Comparison of ENCODE assay signal across 9 cellular contexts in genomic region chr17:81651692-81652091, GRCh38. TPM values are rescaled to one million over a fixed set of nuclear protein-coding genes. Genes with fewer than 3 reads are reported as not detected.
DNase-seq lines count a peak whose midpoint lies in the region; ATAC-seq, FAIRE-seq and TF ChIP-seq lines count a peak whose summit lies in the region.
"Had no signal": no experiment of that assay in that cellular context is flagged by ENCODE, and none has a peak within 500 bp of the region (broad histone marks: within the 10 kb centered on the region; RNA-seq: fewer than 3 reads in every experiment).

No MANE protein-coding gene starts in this region.

- no peaks in the 10 kb centered on the region for H3K36me3 Mint-ChIP-seq in activated CD4-positive, alpha-beta T cell treated with anti-CD3 and anti-CD28 coated beads, Interleukin-2, amount 10 ng/mL, durations not matched to agents 24 days and 14 days (ENCODE audit: low read depth)

- peaks cover 0 to 18% (median 8%) of the 10 kb centered on the region in 4 donors for H3K27me3 ChIP-seq in upper lobe of left lung

- H3K4me3 ChIP-seq in epithelial cell of esophagus (ENCODE audit: low read length) (no peak overlapping the region), upper lobe of left lung (no peak overlapping the region)

- H3K9me3 Mint-ChIP-seq in activated CD4-positive, alpha-beta T cell treated with anti-CD3 and anti-CD28 coated beads, Interleukin-2, amount 10 ng/mL, durations not matched to agents 24 days and 14 days = no peaks in the 10 kb centered on the region
- H3K9me3 Mint-ChIP-seq: CD4-positive, alpha-beta T cell had no signal

- peaks cover 0 to 8% (median 0%) of the 10 kb centered on the region in 4 donors for H3K4me1 ChIP-seq in upper lobe of left lung

- TF ChIP-seq EP300 in upper lobe of left lung (IDR thresholded peaks at IDR 0.05) = no peak

- no peaks in the 10 kb centered on the region for H3K36me3 ChIP-seq in upper lobe of left lung

- H3K27ac Mint-ChIP-seq in activated CD4-positive, alpha-beta T cell treated with anti-CD3 and anti-CD28 coated beads, Interleukin-2, amount 10 ng/mL, durations not matched to agents 24 days and 14 days = no peak overlapping the region
- H3K27ac Mint-ChIP-seq: CD4-positive, alpha-beta T cell had no signal

- ATAC-seq in HG03457 (IDR thresholded peaks at IDR 0.05; ENCODE audit: unreplicated experiment) = no peak
- ATAC-seq in GM19324 (IDR thresholded peaks at IDR 0.05; ENCODE audit: low FRiP score, unreplicated experiment) = no peak
- ATAC-seq in upper lobe of left lung (ENCODE audit: low FRiP score in 2 of 2) = no peak

- H3K9me3 ChIP-seq in upper lobe of left lung = peaks cover 0 to 8% (median 2%) of the 10 kb centered on the region in 4 donors

- H3K4me3 Mint-ChIP-seq in activated CD4-positive, alpha-beta T cell treated with anti-CD3 and anti-CD28 coated beads, Interleukin-2, amount 10 ng/mL, durations not matched to agents 24 days and 14 days = peak overlapping the region; percentile 5
- H3K4me3 Mint-ChIP-seq: CD4-positive, alpha-beta T cell had no signal

- H3K27ac ChIP-seq in upper lobe of left lung = no peak overlapping the region

- peak; percentile 87 for FAIRE-seq in RCC 7860 (lab: Jason Lieb, UNC)

- no peak for DNase-seq in activated CD4-positive, alpha-beta T cell treated with anti-CD3 and anti-CD28 coated beads, Interleukin-2, amount 10 ng/mL, durations not matched to agents 24 days and 14 days
- no peak for DNase-seq in activated CD4-positive, alpha-beta T cell treated with anti-CD3 and anti-CD28 coated beads, Interleukin-2, amount 50 U/mL, for 1 hour
- DNase-seq in RCC 7860 (ENCODE audit: low spot score) (peak; percentile 79), epithelial cell of esophagus (ENCODE audit: low read depth) (peak; percentile 65), smooth muscle cell of the brain vasculature (ENCODE audit: low read depth, low spot score) (peak; percentile 46), upper lobe of left lung (no peak)
- DNase-seq: CD4-positive, alpha-beta T cell had no signal

- intact Hi-C loops in activated CD4-positive, alpha-beta T cell treated with anti-CD3 and anti-CD28 coated beads, Interleukin-2, amount 10 ng/mL, durations not matched to agents 24 days and 14 days (cut with micrococcal nuclease) = no loop called here

- peaks cover 4% of the 10 kb centered on the region for H3K4me1 Mint-ChIP-seq in activated CD4-positive, alpha-beta T cell treated with anti-CD3 and anti-CD28 coated beads, Interleukin-2, amount 10 ng/mL, durations not matched to agents 24 days and 14 days

- TF ChIP-seq POLR2A in upper lobe of left lung (IDR thresholded peaks at IDR 0.05) = no peak

- TF ChIP-seq CTCF in epithelial cell of esophagus (IDR thresholded peaks at IDR 0.05; ENCODE audit: insufficient read depth, low read depth, low read length, missing control alignments) = no peak
- TF ChIP-seq CTCF in upper lobe of left lung (IDR thresholded peaks at IDR 0.05) = no peak

- H3K27me3 Mint-ChIP-seq in activated CD4-positive, alpha-beta T cell treated with anti-CD3 and anti-CD28 coated beads, Interleukin-2, amount 10 ng/mL, durations not matched to agents 24 days and 14 days = peaks cover 16% of the 10 kb centered on the region

- 79 to 95% methylated on average over 6 to 8 of the region's 10 CpGs for WGBS in upper lobe of left lung, 2 donors

RNA-seq across cellular contexts. Expression of gene PDE6G, which starts 4.7 kb away (rescaled TPM):
- total RNA-seq in activated CD4-positive, alpha-beta T cell treated with anti-CD3 and anti-CD28 coated beads, Interleukin-2, amount 10 ng/mL, durations not matched to agents 24 days and 14 days = 3.7 and 5.7 TPM in 2 replicates
- total RNA-seq in upper lobe of left lung = 10 to 100 TPM in 1 of 6 donors, 1 to 10 TPM in 2, not detected in 3; 1.0 to 12.6 (median 1.7) TPM

RNA-seq across cellular contexts. Expression of gene TSPAN10, which starts 14.7 kb away (rescaled TPM):
- 0.14 and 0.37 TPM in 2 replicates for total RNA-seq in activated CD4-positive, alpha-beta T cell treated with anti-CD3 and anti-CD28 coated beads, Interleukin-2, amount 10 ng/mL, durations not matched to agents 24 days and 14 days
- 1 to 10 TPM in 3 of 6 donors, under 1 TPM in 3; 0.61 to 2.8 (median 1.0) TPM for total RNA-seq in upper lobe of left lung

RNA-seq across cellular contexts. Expression of gene OXLD1, which starts 14.7 kb away (rescaled TPM):
- total RNA-seq in activated CD4-positive, alpha-beta T cell treated with anti-CD3 and anti-CD28 coated beads, Interleukin-2, amount 10 ng/mL, durations not matched to agents 24 days and 14 days = 52.8 and 57.8 TPM in 2 replicates
- 10 to 100 TPM; 32.2 to 46.7 (median 38.5) TPM for total RNA-seq in upper lobe of left lung

RNA-seq across cellular contexts. Expression of gene NPLOC4, which starts 14.8 kb away (rescaled TPM):
- total RNA-seq in activated CD4-positive, alpha-beta T cell treated with anti-CD3 and anti-CD28 coated beads, Interleukin-2, amount 10 ng/mL, durations not matched to agents 24 days and 14 days = 142 and 147 TPM in 2 replicates
- total RNA-seq in upper lobe of left lung = 100 to 1,000 TPM in 2 of 6 donors, 10 to 100 TPM in 4; 59.9 to 373 (median 87.4) TPM

RNA-seq across cellular contexts. Expression of gene CCDC137, which starts 14.8 kb away (rescaled TPM):
- 54.7 and 60.2 TPM in 2 replicates for total RNA-seq in activated CD4-positive, alpha-beta T cell treated with anti-CD3 and anti-CD28 coated beads, Interleukin-2, amount 10 ng/mL, durations not matched to agents 24 days and 14 days
- total RNA-seq in upper lobe of left lung = 10 to 100 TPM; 10.8 to 49.2 (median 12.6) TPM

Comparison
In these comparisons a context has a peak if more than half of its experiments do, and no peak if none do; other contexts are left out.
1. DNase-seq: peak in RCC 7860 (single experiment), epithelial cell of esophagus (single experiment) and smooth muscle cell of the brain vasculature (single experiment); none in activated CD4-positive, alpha-beta T cell treated with anti-CD3 and anti-CD28 coated beads, Interleukin-2, amount 10 ng/mL, durations not matched to agents 24 days and 14 days (single experiment), activated CD4-positive, alpha-beta T cell treated with anti-CD3 and anti-CD28 coated beads, Interleukin-2, amount 50 U/mL, for 1 hour (single experiment) and upper lobe of left lung (0 of 2).